7 cellular contexts compared by ENCODE assay signal in genomic region chr14:56367416-56367815, GRCh38.
"Had no signal": no experiment of that assay in that cellular context is flagged by ENCODE, and none has a peak within 500 bp of the region (broad histone marks: within the 10 kb centered on the region; RNA-seq: fewer than 3 reads in every experiment).

No MANE protein-coding gene starts in this region.

- H3K4me3 Mint-ChIP-seq: IgD-negative memory B cell had no signal

- ATAC-seq: HepG2, K562 had no signal

- H3K27ac ChIP-seq: HL-60 had no signal

- FAIRE-seq: HepG2, K562 had no signal

- H3K4me3 ChIP-seq: K562 had no signal

- H3K27ac Mint-ChIP-seq: IgD-negative memory B cell had no signal

- H3K4me1 Mint-ChIP-seq: IgD-negative memory B cell had no signal

- DNase-seq: IMR-90, KBM-7, KG1 had no signal
